In genomic region chr19:14102756-14103155, GRCh38 we compare ENCODE assay signal across 21 cellular contexts. TPM values are rescaled to one million over a fixed set of nuclear protein-coding genes. Genes with fewer than 3 reads are reported as not detected.
DNase-seq lines count a peak whose midpoint lies in the region; ATAC-seq and TF ChIP-seq lines count a peak whose summit lies in the region.
"Had no signal": no experiment of that assay in that cellular context is flagged by ENCODE, and none has a peak within 500 bp of the region (broad histone marks: within the 10 kb centered on the region; RNA-seq: fewer than 3 reads in every experiment).

No MANE protein-coding gene starts in this region.

- no peak for DNase-seq in activated naive CD4-positive, alpha-beta T cell treated with anti-CD3 and anti-CD28 coated beads for 36 hours
- DNase-seq in activated naive CD4-positive, alpha-beta T cell (lab: John Stamatoyannopoulos, UW) = no peak
- no peak for DNase-seq in IMR-90
- DNase-seq in RWPE1 (ENCODE audit: low spot score) = no peak
- no peak for DNase-seq in gastrocnemius medialis
- no peak for DNase-seq in UCSD-AML1 (lab: John Stamatoyannopoulos, UW; ENCODE audit: unreplicated experiment)
- DNase-seq in NCI-H226 = no peak
- DNase-seq: C1 segment of cervical spinal cord; CD8-positive, alpha-beta T cell; HCEC 1CT; NCI-H187; NCI-H2107; NCI-H510A; NCI-H748 treated with DMSO at 0.1 percent for 48 hours; NK-92 treated with Interleukin-12 subunit alpha and Interleukin-12 subunit beta, amount 100 ng/mL, for 24 hours; SHP77 treated with DMSO at 0.1 percent for 48 hours had no signal

- peaks cover 0 to 9% of the 10 kb centered on the region in 2 experiments; a peak in 2 of 4 replicates for H3K79me1 ChIP-seq in IMR-90 (ENCODE audit: low read depth in 1 of 2, low read length in 2 of 2)

- POLR2A ChIA-PET in IMR-90 (lab: Charles Lee; ENCODE audit: unreplicated experiment) = no interaction called here
- POLR2A ChIA-PET in RWPE1 (lab: Yijun Ruan, JAX; ENCODE audit: low non-redundant PET) = no interaction called here

- TF ChIP-seq CTCF in IMR-90 (conservative IDR thresholded peaks at IDR 0.05; ENCODE audit: low read depth, low read length) (no peak), RWPE1 (conservative IDR thresholded peaks at IDR 0.05; ENCODE audit: low read depth) (no peak), gastrocnemius medialis (IDR thresholded peaks at IDR 0.05 in 4 of 5, conservative IDR thresholded peaks at IDR 0.05 in 1 of 5) (no peak)

- in situ Hi-C loops in IMR-90 (cut with MboI; ENCODE audit: low sequenced_read_pairs) (no loop called here), gastrocnemius medialis (cut with MboI; ENCODE audit: low sequenced_read_pairs in 4 of 4) (no loop called here)

- H2AK5ac ChIP-seq in IMR-90 (ENCODE audit: low read depth, low read length) = no peak overlapping the region

- no peaks in the 10 kb centered on the region for H3K27me3 ChIP-seq in IMR-90 (ENCODE audit: control insufficient read depth, insufficient read depth, low read length)
- H3K27me3 ChIP-seq in gastrocnemius medialis = no peaks in the 10 kb centered on the region

- H3K4me1 Mint-ChIP-seq in activated naive CD4-positive, alpha-beta T cell treated with anti-CD3 and anti-CD28 coated beads for 36 hours (ENCODE audit: low read depth) = no peaks in the 10 kb centered on the region
- H3K4me1 Mint-ChIP-seq: GM23338 had no signal

- H3K4me3 Mint-ChIP-seq in activated naive CD4-positive, alpha-beta T cell treated with anti-CD3 and anti-CD28 coated beads for 36 hours = no peak overlapping the region
- H3K4me3 Mint-ChIP-seq: CD8-positive, alpha-beta T cell; GM23338 had no signal

- H4K5ac ChIP-seq in IMR-90 (ENCODE audit: low read depth, low read length) = no peak overlapping the region

- no peak overlapping the region for H3K14ac ChIP-seq in IMR-90 (replicated peaks; ENCODE audit: low read depth, low read length)

- no peak overlapping the region for H3K9ac ChIP-seq in IMR-90 (ENCODE audit: low read depth, low read length)

- ATAC-seq in IMR-90 (ENCODE audit: low read depth) (no peak), gastrocnemius medialis (no peak), HG02981 (IDR thresholded peaks at IDR 0.05; ENCODE audit: unreplicated experiment) (no peak)
- ATAC-seq: CD8-positive, alpha-beta T cell; GM23338 had no signal

- no peaks in the 10 kb centered on the region for H4K20me1 ChIP-seq in IMR-90 (ENCODE audit: insufficient read depth, low read length)

- H3K9me3 ChIP-seq in IMR-90 (ENCODE audit: control insufficient read depth, insufficient read depth, low read length) (no peaks in the 10 kb centered on the region), gastrocnemius medialis (no peaks in the 10 kb centered on the region)

- dilution Hi-C loops in IMR-90 (cut with HindIII; ENCODE audit: low sequenced_read_pairs, unreplicated experiment) = no loop called here

- H3K27ac ChIP-seq in IMR-90 (ENCODE audit: insufficient read depth, low read length) (no peak overlapping the region), RWPE1 (peak overlapping the region; percentile 62), gastrocnemius medialis (peak overlapping the region; percentile 16 to 40 (median 22))
- H3K27ac ChIP-seq: 22Rv1, SK-N-MC had no signal

- H3K9me3 Mint-ChIP-seq in activated naive CD4-positive, alpha-beta T cell treated with anti-CD3 and anti-CD28 coated beads for 36 hours = no peaks in the 10 kb centered on the region
- H3K9me3 Mint-ChIP-seq: CD8-positive, alpha-beta T cell; GM23338 had no signal

- no peak overlapping the region for H4K8ac ChIP-seq in IMR-90 (ENCODE audit: low read depth in 2 of 2, low read length in 2 of 2)

- peak overlapping the region; percentile 45 for H2AK9ac ChIP-seq in IMR-90 (replicated peaks; ENCODE audit: low read depth, low read length, poor library complexity)

- no peak overlapping the region for H3K56ac ChIP-seq in IMR-90 (ENCODE audit: extremely low read depth, insufficient read depth, low read length)

- H3K18ac ChIP-seq in IMR-90 (ENCODE audit: low read depth, low read length) = no peak overlapping the region

- intact Hi-C loops in activated naive CD4-positive, alpha-beta T cell treated with anti-CD3 and anti-CD28 coated beads for 36 hours (cut with micrococcal nuclease) = no loop called here
- intact Hi-C loops in IMR-90 (cut with micrococcal nuclease) = no loop called here
- intact Hi-C loops in gastrocnemius medialis (cut with DNase I; ENCODE audit: low total_unique reads) = no loop called here

- H3K9me1 ChIP-seq in IMR-90 (ENCODE audit: insufficient read depth, low read length) = peaks cover 3% of the 10 kb centered on the region; the same call in 1 of the 2 replicates

- H3K23ac ChIP-seq in IMR-90 (ENCODE audit: low read depth, low read length) = no peak overlapping the region

- no peak overlapping the region for H2BK120ac ChIP-seq in IMR-90 (ENCODE audit: low read depth, low read length)

- no peak for TF ChIP-seq RAD21 in IMR-90 (IDR thresholded peaks at IDR 0.05; ENCODE audit: low read length)

- no peak overlapping the region for H2BK15ac ChIP-seq in IMR-90 (ENCODE audit: low read depth, low read length)

- H3K27me3 Mint-ChIP-seq in activated naive CD4-positive, alpha-beta T cell treated with anti-CD3 and anti-CD28 coated beads for 36 hours (ENCODE audit: low read depth) = no peaks in the 10 kb centered on the region

- no TSS peak for BruUV-seq in IMR-90 (replicated peaks; lab: Mats Ljungman, UMichigan)

- H2AFZ ChIP-seq in IMR-90 (replicated peaks; ENCODE audit: low read length, poor library complexity) = no peak overlapping the region
- H2AFZ ChIP-seq: GM23338 had no signal

- H3K36me3 ChIP-seq in IMR-90 (ENCODE audit: control insufficient read depth, insufficient read depth, low read length) (peaks cover 39% of the 10 kb centered on the region), gastrocnemius medialis (peaks cover 0 to 76% of the 10 kb centered on the region in 2 donors)

- CTCF ChIA-PET in activated naive CD4-positive, alpha-beta T cell treated with anti-CD3 and anti-CD28 coated beads for 36 hours (lab: Charles Lee) = interaction anchor here (0.6 to 1.4 kb wide), 2 partner anchors 12 to 242 kb away, joined by 3 to 5 read pairs; no protein-coding TSS in a partner anchor
- CTCF ChIA-PET in IMR-90 (lab: Yijun Ruan, JAX) = no interaction called here
- CTCF ChIA-PET in RWPE1 (lab: Yijun Ruan, JAX) = no interaction called here

- peaks cover 4% of the 10 kb centered on the region for H3K36me3 Mint-ChIP-seq in activated naive CD4-positive, alpha-beta T cell treated with anti-CD3 and anti-CD28 coated beads for 36 hours (ENCODE audit: low read depth)

- no peak overlapping the region for H2BK20ac ChIP-seq in IMR-90 (ENCODE audit: low read depth, low read length)

- WGBS in IMR-90 (ENCODE audit: extremely low coverage in 2 of 2, insufficient read length in 1 of 2), 2 experiments = 100% methylated on average over 3 of the region's 10 CpGs; no CpG with 5 or more reads in 1 of the 2 experiments

- TF ChIP-seq POLR2A in IMR-90 (IDR thresholded peaks at IDR 0.05; ENCODE audit: low read depth, low read length) (no peak), gastrocnemius medialis (IDR thresholded peaks at IDR 0.05) (no peak)

- no peak overlapping the region for H4K91ac ChIP-seq in IMR-90 (ENCODE audit: insufficient read depth, low read depth, low read length)

- peak overlapping the region; percentile 13 for H3K27ac Mint-ChIP-seq in activated naive CD4-positive, alpha-beta T cell treated with anti-CD3 and anti-CD28 coated beads for 36 hours
- H3K27ac Mint-ChIP-seq: CD8-positive, alpha-beta T cell; GM23338 had no signal

- no peaks in the 10 kb centered on the region for H3K4me1 ChIP-seq in IMR-90 (ENCODE audit: control insufficient read depth, insufficient read depth, low read length)
- peaks cover 11 to 14% of the 10 kb centered on the region in 2 donors for H3K4me1 ChIP-seq in gastrocnemius medialis

- H3K4me2 ChIP-seq in IMR-90 (ENCODE audit: low read depth, low read length) = no peak overlapping the region
- H3K4me2 ChIP-seq: GM23338 had no signal

- H2BK5ac ChIP-seq in IMR-90 (ENCODE audit: low read depth, low read length, poor library complexity, severe bottlenecking) = no peak overlapping the region

- H3K4ac ChIP-seq in IMR-90 (ENCODE audit: low read depth, low read length) = no peak overlapping the region

- no peak overlapping the region for H3K4me3 ChIP-seq in IMR-90 (ENCODE audit: insufficient read depth, low read depth, low read length)
- H3K4me3 ChIP-seq in gastrocnemius medialis = no peak overlapping the region
- H3K4me3 ChIP-seq: GM23338, SK-N-MC had no signal

RNA-seq across cellular contexts. Expression of gene SAMD1, which starts 12.2 kb away (rescaled TPM):
- total RNA-seq in activated naive CD4-positive, alpha-beta T cell treated with anti-CD3 and anti-CD28 coated beads for 36 hours = 10 to 100 TPM; 50.9 to 53.0 TPM
- total RNA-seq in IMR-90 (2012; rRNA removed) = 6.5 and 7.5 TPM in 2 replicates
- polyA plus RNA-seq in IMR-90 (2012; rRNA removed) = 14.1 and 16.3 TPM in 2 replicates
- polyA plus RNA-seq in IMR-90 (2012; cell fraction: cytosol; rRNA removed) = 13.3 and 22.9 TPM in 2 replicates
- 23.0 and 32.5 TPM in 2 replicates for polyA plus RNA-seq in IMR-90 (2012; cell fraction: nucleus; rRNA removed; ENCODE audit: low replicate concordance)
- total RNA-seq in gastrocnemius medialis = 10 to 100 TPM; 15.1 to 71.8 (median 40.2) TPM

RNA-seq across cellular contexts. Expression of gene PRKACA, which starts 14.8 kb away (rescaled TPM):
- total RNA-seq in activated naive CD4-positive, alpha-beta T cell treated with anti-CD3 and anti-CD28 coated beads for 36 hours = 10 to 100 TPM; 48.2 to 60.0 TPM
- 18.1 TPM in 2 replicates for total RNA-seq in IMR-90 (2012; rRNA removed)
- polyA plus RNA-seq in IMR-90 (2012; rRNA removed) = 67.1 and 94.5 TPM in 2 replicates
- 79.9 and 102 TPM in 2 replicates for polyA plus RNA-seq in IMR-90 (2012; cell fraction: cytosol; rRNA removed)
- polyA plus RNA-seq in IMR-90 (2012; cell fraction: nucleus; rRNA removed; ENCODE audit: low replicate concordance) = 44.8 and 64.7 TPM in 2 replicates
- 100 to 1,000 TPM in 3 of 4 donors, 10 to 100 TPM in 1; 74.7 to 180 (median 147) TPM for total RNA-seq in gastrocnemius medialis

RNA-seq across cellular contexts. Expression of gene C19orf67, which starts 17.2 kb away (rescaled TPM):
- total RNA-seq in activated naive CD4-positive, alpha-beta T cell treated with anti-CD3 and anti-CD28 coated beads for 36 hours = not detected
- total RNA-seq in IMR-90 (2012; rRNA removed) (not detected in 2 replicates), gastrocnemius medialis (not detected)
- not detected in 2 replicates for polyA plus RNA-seq in IMR-90 (2012; rRNA removed)
- polyA plus RNA-seq in IMR-90 (2012; cell fraction: cytosol; rRNA removed) = not detected in 2 replicates
- polyA plus RNA-seq in IMR-90 (2012; cell fraction: nucleus; rRNA removed; ENCODE audit: low replicate concordance) = not detected in 2 replicates
- total RNA-seq: CD8-positive, alpha-beta T cell; Daoy; GM23338 had no signal
- polyA plus RNA-seq: GM23338 had no signal

RNA-seq across cellular contexts. Expression of gene MISP3, which starts 30.2 kb away (rescaled TPM):
- total RNA-seq in activated naive CD4-positive, alpha-beta T cell treated with anti-CD3 and anti-CD28 coated beads for 36 hours = under 1 TPM; 0.45 to 0.96 TPM
- total RNA-seq in IMR-90 (2012; rRNA removed) = under 0.01 TPM in 2 replicates
- 0.68 and 0.86 TPM in 2 replicates for polyA plus RNA-seq in IMR-90 (2012; rRNA removed)
- 1.1 and 2.2 TPM in 2 replicates for polyA plus RNA-seq in IMR-90 (2012; cell fraction: cytosol; rRNA removed)
- polyA plus RNA-seq in IMR-90 (2012; cell fraction: nucleus; rRNA removed; ENCODE audit: low replicate concordance) = 0.86 and 1.1 TPM in 2 replicates
- 1 to 10 TPM; 1.8 to 8.0 (median 5.7) TPM for total RNA-seq in gastrocnemius medialis

RNA-seq across cellular contexts. Expression of gene ASF1B, which starts 33.6 kb away (rescaled TPM):
- 10 to 100 TPM; 54.7 to 56.6 TPM for total RNA-seq in activated naive CD4-positive, alpha-beta T cell treated with anti-CD3 and anti-CD28 coated beads for 36 hours
- total RNA-seq in IMR-90 (2012; rRNA removed) (10.4 and 13.1 TPM in 2 replicates), gastrocnemius medialis (1 to 10 TPM in 3 of 4 donors, not detected in 1; 1.2 to 4.1 (median 1.5) TPM)
- 11.3 and 12.1 TPM in 2 replicates for polyA plus RNA-seq in IMR-90 (2012; rRNA removed)
- 16.3 and 18.8 TPM in 2 replicates for polyA plus RNA-seq in IMR-90 (2012; cell fraction: cytosol; rRNA removed)
- polyA plus RNA-seq in IMR-90 (2012; cell fraction: nucleus; rRNA removed; ENCODE audit: low replicate concordance) = 3.4 and 7.9 TPM in 2 replicates
